ENCODE assay signal across 25 cellular contexts in genomic region chr13:69997061-69997460, GRCh38.
"Had no signal": no experiment of that assay in that cellular context is flagged by ENCODE, and none has a peak within 500 bp of the region (broad histone marks: within the 10 kb centered on the region; RNA-seq: fewer than 3 reads in every experiment).

No MANE protein-coding gene starts in this region.

- H3K4me3 Mint-ChIP-seq: dendritic cell treated with granulocyte-macrophage colony-stimulating factor and Interleukin-4, amounts not matched to agents 40 ng/mL and 50 ng/mL, for 4 days; effector memory CD8-positive, alpha-beta T cell; endodermal cell had no signal

- H3K9me3 Mint-ChIP-seq: endodermal cell had no signal

- H3K27ac Mint-ChIP-seq: dendritic cell treated with granulocyte-macrophage colony-stimulating factor and Interleukin-4, amounts not matched to agents 40 ng/mL and 50 ng/mL, for 4 days; effector memory CD8-positive, alpha-beta T cell; endodermal cell had no signal

- H3K27me3 Mint-ChIP-seq: dendritic cell treated with granulocyte-macrophage colony-stimulating factor and Interleukin-4, amounts not matched to agents 40 ng/mL and 50 ng/mL, for 4 days; effector memory CD8-positive, alpha-beta T cell had no signal

- H3K27me3 ChIP-seq: colonic mucosa, dorsolateral prefrontal cortex, esophagus muscularis mucosa, esophagus squamous epithelium, foreskin keratinocyte, gastrocnemius medialis, gastroesophageal sphincter, heart left ventricle, heart right ventricle had no signal

- H3K4me3 ChIP-seq: colonic mucosa, coronary artery, dorsolateral prefrontal cortex, esophagus muscularis mucosa, esophagus squamous epithelium, gastrocnemius medialis, gastroesophageal sphincter, heart left ventricle, heart right ventricle had no signal

- DNase-seq: colonic mucosa; cortex of kidney; dermis blood vessel endothelial cell; dorsolateral prefrontal cortex; effector CD4-positive, alpha-beta T cell; effector CD8-positive, alpha-beta T cell; effector memory CD4-positive, alpha-beta T cell; effector memory CD8-positive, alpha-beta T cell; endodermal cell; erythroblast; esophagus squamous epithelium; foreskin fibroblast; foreskin keratinocyte; foreskin melanocyte; gastrocnemius medialis; glutamatergic neuron; head of caudate nucleus; heart left ventricle; heart right ventricle had no signal

- H3K9me3 ChIP-seq: colonic mucosa, esophagus muscularis mucosa, gastrocnemius medialis, gastroesophageal sphincter had no signal

- H3K27ac ChIP-seq: colonic mucosa, coronary artery, dorsolateral prefrontal cortex, epithelial cell of prostate, esophagus muscularis mucosa, esophagus squamous epithelium, foreskin keratinocyte, gastrocnemius medialis, gastroesophageal sphincter, heart left ventricle, heart right ventricle had no signal

- ATAC-seq: effector memory CD8-positive, alpha-beta T cell; esophagus mucosa; foreskin keratinocyte; gastrocnemius medialis; gastroesophageal sphincter; heart left ventricle; heart right ventricle had no signal

- H3K4me1 ChIP-seq: colonic mucosa, esophagus muscularis mucosa, esophagus squamous epithelium, foreskin keratinocyte, gastrocnemius medialis, gastroesophageal sphincter, heart left ventricle, heart right ventricle had no signal

- H3K36me3 ChIP-seq: colonic mucosa, esophagus muscularis mucosa, esophagus squamous epithelium, gastrocnemius medialis, gastroesophageal sphincter, heart left ventricle, heart right ventricle had no signal

- H3K4me1 Mint-ChIP-seq: endodermal cell had no signal
